ENCODE assay signal across 13 cellular contexts in the genomic region with DNA sequence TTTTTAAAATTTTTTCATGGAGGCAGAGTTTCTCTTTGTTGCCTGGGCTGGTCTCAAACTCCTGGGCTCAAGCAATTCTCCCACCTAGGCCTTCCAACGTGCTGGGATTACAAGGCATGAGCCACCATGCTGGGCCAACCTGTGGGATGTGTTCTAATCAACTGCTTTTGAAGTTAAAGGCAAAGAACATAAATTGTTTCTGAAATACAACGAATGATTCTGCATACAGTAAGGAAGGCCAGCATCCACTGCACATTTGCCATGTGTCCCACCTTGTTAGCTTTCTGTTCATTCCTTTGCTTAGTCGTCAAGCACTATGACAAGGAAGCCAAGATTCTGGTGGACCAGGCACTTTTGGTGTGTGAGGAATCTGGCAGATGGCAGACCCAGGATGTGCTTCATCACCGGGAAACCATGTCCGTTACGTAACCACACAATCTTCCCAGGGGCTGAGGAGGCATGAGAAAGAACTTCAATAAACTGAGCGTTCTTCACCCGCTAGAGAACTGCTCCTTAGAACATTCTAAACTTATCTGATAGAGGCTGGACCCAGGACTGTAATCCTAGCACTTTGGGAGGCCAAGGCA. TPM values are rescaled to one million over a fixed set of nuclear protein-coding genes. Genes with fewer than 3 reads are reported as not detected.
DNase-seq lines count a peak whose midpoint lies in the region; ATAC-seq, FAIRE-seq and TF ChIP-seq lines count a peak whose summit lies in the region.
"Had no signal": no experiment of that assay in that cellular context is flagged by ENCODE, and none has a peak within 500 bp of the region (broad histone marks: within the 10 kb centered on the region; RNA-seq: fewer than 3 reads in every experiment).

No MANE protein-coding gene starts in this region.

- no peak overlapping the region for H3K14ac ChIP-seq in neuronal stem cell (ENCODE audit: low read length)

- H3K9me3 ChIP-seq in A549 (0 out of 3 replicates have a peak, but pooled peaks cover 7% of the 10 kb centered on the region), neuronal stem cell (replicated peaks in 1 of 2; ENCODE audit: control insufficient read depth in 2 of 2, insufficient read depth in 1 of 2, low read depth in 1 of 2, low read length in 2 of 2) (no peaks in the 10 kb centered on the region), colonic mucosa (no peaks in the 10 kb centered on the region)
- H3K9me3 ChIP-seq in CD8-positive, alpha-beta T cell (ENCODE audit: low read length), result no peaks in the 10 kb centered on the region
- H3K9me3 ChIP-seq: BLaER1 had no signal

- no peak for TF ChIP-seq POLR2A in A549 (IDR thresholded peaks at IDR 0.05; ENCODE audit: low read length)

- FAIRE-seq in A549 (lab: Jason Lieb, UNC), result peak; percentile 99
- FAIRE-seq: small intestine had no signal

- H3K4me2 ChIP-seq in A549 (peak overlapping the region; percentile 73), neuronal stem cell (ENCODE audit: insufficient read depth, low read length, poor library complexity, severe bottlenecking) (no peak overlapping the region)
- H3K4me2 ChIP-seq: BLaER1 had no signal

- no peaks in the 10 kb centered on the region for H3K4me1 Mint-ChIP-seq in CD8-positive, alpha-beta T cell (ENCODE audit: low read depth)
- H3K4me1 Mint-ChIP-seq: activated naive CD8-positive, alpha-beta T cell treated with anti-CD3 and anti-CD28 coated beads, Interleukin-2, amount 10 ng/mL, durations not matched to agents 7 days and 5 days had no signal

- H3K27me3 ChIP-seq in neuronal stem cell (ENCODE audit: control insufficient read depth in 3 of 3, insufficient read depth in 3 of 3, low read depth in 1 of 3, low read length in 3 of 3) (no peaks in the 10 kb centered on the region), colonic mucosa (no peaks in the 10 kb centered on the region)
- no peaks in the 10 kb centered on the region for H3K27me3 ChIP-seq in CD8-positive, alpha-beta T cell (ENCODE audit: insufficient read depth, low read length)
- H3K27me3 ChIP-seq: BLaER1 had no signal

- H3K4ac ChIP-seq in neuronal stem cell (ENCODE audit: low read length), result no peak overlapping the region

- H3K23ac ChIP-seq in neuronal stem cell (ENCODE audit: low read depth, low read length, poor library complexity), result no peak overlapping the region

- intact Hi-C loops in CD8-positive, alpha-beta T cell (cut with DNase I, micrococcal nuclease), result no loop called here
- intact Hi-C loops in colonic mucosa (cut with DNase I), result no loop called here

- WGBS in A549 (ENCODE audit: missing lambda C conversion rate), result 30% methylated on average over 7 of the region's 8 CpGs
- WGBS in neuronal stem cell (ENCODE audit: extremely low coverage in 2 of 2, insufficient read length in 2 of 2, insufficient replicate concordance in 1 of 2), 2 donors, result no CpG with 5 or more reads among the region's 8 CpGs

- H3K36me3 ChIP-seq in neuronal stem cell (replicated peaks in 1 of 2; ENCODE audit: control insufficient read depth in 2 of 2, insufficient read depth in 2 of 2, low read length in 2 of 2) (peaks cover 2 to 4% of the 10 kb centered on the region in 2 donors), colonic mucosa (no peaks in the 10 kb centered on the region)
- H3K36me3 ChIP-seq in CD8-positive, alpha-beta T cell (ENCODE audit: insufficient read depth, low read length), result no peaks in the 10 kb centered on the region
- H3K36me3 ChIP-seq: BLaER1 had no signal

- H3K4me1 ChIP-seq in A549 (peaks cover 58% of the 10 kb centered on the region), neuronal stem cell (ENCODE audit: control insufficient read depth in 2 of 2, insufficient read depth in 1 of 2, low read depth in 1 of 2, low read length in 2 of 2) (peaks cover 0 to 4% of the 10 kb centered on the region in 2 donors), colonic mucosa (no peaks in the 10 kb centered on the region)
- no peaks in the 10 kb centered on the region for H3K4me1 ChIP-seq in CD8-positive, alpha-beta T cell (ENCODE audit: insufficient read depth, low read length)
- H3K4me1 ChIP-seq: BLaER1 had no signal

- no peak overlapping the region for H4K8ac ChIP-seq in neuronal stem cell (ENCODE audit: low read depth, low read length)

- TF ChIP-seq EP300 in A549 (IDR thresholded peaks at IDR 0.05), result no peak

- H3K9me3 Mint-ChIP-seq in CD8-positive, alpha-beta T cell, result no peaks in the 10 kb centered on the region
- H3K9me3 Mint-ChIP-seq: activated naive CD8-positive, alpha-beta T cell treated with anti-CD3 and anti-CD28 coated beads, Interleukin-2, amount 10 ng/mL, durations not matched to agents 7 days and 5 days had no signal

- H3K27ac ChIP-seq in A549 (peak overlapping the region; percentile 87 to 92), neuronal stem cell (replicated peaks; ENCODE audit: low read length) (no peak overlapping the region), colonic mucosa (no peak overlapping the region)
- H3K27ac ChIP-seq in CD8-positive, alpha-beta T cell (ENCODE audit: low read depth, low read length), result no peak overlapping the region
- H3K27ac ChIP-seq: BLaER1 had no signal

- H2BK15ac ChIP-seq in neuronal stem cell (ENCODE audit: low read length), result no peak overlapping the region

- CTCF ChIA-PET in A549 (lab: Yijun Ruan, JAX), result interaction anchor here (1.3 kb wide), 2 partner anchors 8 to 33 kb away, joined by 3 read pairs; no protein-coding TSS in a partner anchor
- CTCF ChIA-PET in CD8-positive, alpha-beta T cell (lab: Charles Lee), result no interaction called here

- TF ChIP-seq RAD21 in A549 (conservative IDR thresholded peaks at IDR 0.05 in 1 of 2, IDR thresholded peaks at IDR 0.05 in 1 of 2), result no peak

- DNase-seq in A549 (ENCODE audit: low read depth in 1 of 2, low spot score in 1 of 2), result peak; percentile 68 to 77
- peak; percentile 97 for DNase-seq in HS-5 (ENCODE audit: low read depth)
- peak; percentile 95 for DNase-seq in astrocyte of the hippocampus (ENCODE audit: low read depth, low spot score)
- peak; percentile 66 for DNase-seq in islet precursor cell
- no peak for DNase-seq in neuronal stem cell (ENCODE audit: low spot score)
- no peak for DNase-seq in CD8-positive, alpha-beta T cell
- DNase-seq in colonic mucosa, result no peak
- DNase-seq: activated CD4-positive, alpha-beta T cell treated with anti-CD3 and anti-CD28 coated beads, Interleukin-2, amount 50 U/mL, for 1 hour; activated naive CD8-positive, alpha-beta T cell treated with anti-CD3 and anti-CD28 coated beads, Interleukin-2, amount 10 ng/mL, durations not matched to agents 7 days and 5 days; SIG-M5; small intestine had no signal

- H2AFZ ChIP-seq in neuronal stem cell (ENCODE audit: low read length), result no peak overlapping the region

- POLR2A ChIA-PET in A549 (lab: Yijun Ruan, JAX), result interaction anchor here (1.3 kb wide), 1 partner anchor 25 kb away, joined by 4 read pairs; a partner anchor contains a TSS
- POLR2A ChIA-PET in CD8-positive, alpha-beta T cell (lab: Charles Lee), result no interaction called here

- no peak overlapping the region for H4K91ac ChIP-seq in neuronal stem cell (ENCODE audit: low read depth, low read length, poor library complexity)

- ATAC-seq in A549 (peak; percentile 41 to 62; a peak in 4 of 6 replicates), GM21717 (IDR thresholded peaks at IDR 0.05; ENCODE audit: unreplicated experiment) (no peak)
- no peak for ATAC-seq in CD8-positive, alpha-beta T cell

- no peaks in the 10 kb centered on the region for H3K27me3 Mint-ChIP-seq in CD8-positive, alpha-beta T cell (ENCODE audit: low read depth)
- H3K27me3 Mint-ChIP-seq: activated naive CD8-positive, alpha-beta T cell treated with anti-CD3 and anti-CD28 coated beads, Interleukin-2, amount 10 ng/mL, durations not matched to agents 7 days and 5 days had no signal

- H2AK5ac ChIP-seq in neuronal stem cell (ENCODE audit: low read depth, low read length), result no peak overlapping the region

- no peak overlapping the region for H3K18ac ChIP-seq in neuronal stem cell (ENCODE audit: low read length)

- H3K9ac ChIP-seq in neuronal stem cell (ENCODE audit: low read depth, low read length, poor library complexity), result no peak overlapping the region
- H3K9ac ChIP-seq in colonic mucosa (ENCODE audit: low read depth in 2 of 2, low read length in 2 of 2), result no peak overlapping the region
- H3K9ac ChIP-seq: BLaER1 had no signal

- H2BK12ac ChIP-seq in neuronal stem cell (ENCODE audit: low read length), result no peak overlapping the region

- H2BK5ac ChIP-seq in neuronal stem cell (ENCODE audit: low read length), result no peak overlapping the region

- H2BK120ac ChIP-seq in neuronal stem cell (ENCODE audit: low read depth, low read length), result no peak overlapping the region

- no peak for TF ChIP-seq CTCF in A549 (IDR thresholded peaks at IDR 0.05)
- no peak for TF ChIP-seq CTCF in CD8-positive, alpha-beta T cell (IDR thresholded peaks at IDR 0.05)
- no peak for TF ChIP-seq CTCF in colonic mucosa (IDR thresholded peaks at IDR 0.05)

- no peaks in the 10 kb centered on the region for H3K79me1 ChIP-seq in neuronal stem cell (ENCODE audit: low read depth, low read length)

- H3K27ac Mint-ChIP-seq in CD8-positive, alpha-beta T cell, result no peak overlapping the region
- H3K27ac Mint-ChIP-seq: activated naive CD8-positive, alpha-beta T cell treated with anti-CD3 and anti-CD28 coated beads, Interleukin-2, amount 10 ng/mL, durations not matched to agents 7 days and 5 days had no signal

- no peak overlapping the region for H3K4me3 Mint-ChIP-seq in CD8-positive, alpha-beta T cell
- H3K4me3 Mint-ChIP-seq: activated naive CD8-positive, alpha-beta T cell treated with anti-CD3 and anti-CD28 coated beads, Interleukin-2, amount 10 ng/mL, durations not matched to agents 7 days and 5 days had no signal

- H3K36me3 Mint-ChIP-seq in CD8-positive, alpha-beta T cell, result no peaks in the 10 kb centered on the region
- H3K36me3 Mint-ChIP-seq: activated naive CD8-positive, alpha-beta T cell treated with anti-CD3 and anti-CD28 coated beads, Interleukin-2, amount 10 ng/mL, durations not matched to agents 7 days and 5 days had no signal

- H3K4me3 ChIP-seq in A549 (0 out of 3 replicates have a peak overlapping the region, but pooled peaks have one; percentile 3), neuronal stem cell (ENCODE audit: low read length in 2 of 2) (no peak overlapping the region), colonic mucosa (no peak overlapping the region)
- H3K4me3 ChIP-seq in CD8-positive, alpha-beta T cell (ENCODE audit: low read depth, low read length), result no peak overlapping the region
- H3K4me3 ChIP-seq: BLaER1 had no signal

RNA-seq across cellular contexts. Expression of a gene that starts 24.5 kb away (rescaled TPM):
- 10.4 and 12.6 TPM in 2 replicates for polyA plus RNA-seq in A549 (2011; rRNA removed)
- 21.3 and 23.1 TPM in 2 replicates for polyA plus RNA-seq in A549 (2012; cell fraction: cytosol; rRNA removed)
- 93.2 and 98.3 TPM in 2 replicates for polyA plus RNA-seq in A549 (2012; cell fraction: nucleus; rRNA removed)
- 18.5 to 25.1 TPM (median 19.3 TPM) in 3 replicates for polyA plus RNA-seq in A549 (2017; fragmentation: RNase III; extraction: RNeasy Plus Mini Kit Qiagen cat#74134 plus additional on column Dnase treatment)
- 8.8 and 11.1 TPM in 2 replicates for polyA minus RNA-seq in A549 (2011; rRNA and poly(A)+ RNA removed)
- polyA plus RNA-seq in neuronal stem cell (2013, experiment 1 of 2), result 9.5 TPM
- polyA plus RNA-seq in neuronal stem cell (2013, experiment 2 of 2), result 9.4 TPM
- 1 to 10 TPM; 2.7 to 3.6 TPM for total RNA-seq in CD8-positive, alpha-beta T cell
- 1 to 10 TPM; 4.8 to 6.9 TPM for total RNA-seq in colonic mucosa

RNA-seq across cellular contexts. Expression of a gene that starts 39.1 kb away (rescaled TPM):
- polyA plus RNA-seq in A549 (2011; rRNA removed) (8.5 and 10.8 TPM in 2 replicates), A549 (2017; fragmentation: RNase III; extraction: RNeasy Plus Mini Kit Qiagen cat#74134 plus additional on column Dnase treatment) (6.0 to 7.9 TPM (median 7.2 TPM) in 3 replicates)
- 8.6 and 8.8 TPM in 2 replicates for polyA plus RNA-seq in A549 (2012; cell fraction: cytosol; rRNA removed)
- 30.0 and 37.7 TPM in 2 replicates for polyA plus RNA-seq in A549 (2012; cell fraction: nucleus; rRNA removed)
- polyA minus RNA-seq in A549 (2011; rRNA and poly(A)+ RNA removed), result 6.5 and 7.9 TPM in 2 replicates
- polyA plus RNA-seq in neuronal stem cell (2013, experiment 1 of 2), result 8.2 TPM
- 8.3 TPM for polyA plus RNA-seq in neuronal stem cell (2013, experiment 2 of 2)
- total RNA-seq in CD8-positive, alpha-beta T cell, result 10 to 100 TPM; 25.9 to 28.1 TPM
- total RNA-seq in colonic mucosa, result 10 to 100 TPM in 1 of 2 donors, 1 to 10 TPM in 1; 7.2 to 11.0 TPM

Comparison
In these comparisons a context has a peak if more than half of its experiments do, and no peak if none do; other contexts are left out.
1. ATAC-seq: peak in A549 (2 of 2); none in CD8-positive, alpha-beta T cell (single experiment) and GM21717 (single experiment).
2. DNase-seq: peak in A549 (2 of 2), HS-5 (single experiment), astrocyte of the hippocampus (single experiment) and islet precursor cell (single experiment); none in neuronal stem cell (single experiment), CD8-positive, alpha-beta T cell (0 of 7) and colonic mucosa (single experiment).
3. H3K27ac ChIP-seq: peak in A549 (2 of 2); none in neuronal stem cell (single experiment), CD8-positive, alpha-beta T cell (single experiment) and colonic mucosa (single experiment).